1 cellular context compared by ENCODE assay signal in genomic region chr10:5888843-5889623, GRCh38.
TF ChIP-seq lines count a peak whose summit lies in the region.

No MANE protein-coding gene starts in this region.

TF ChIP-seq in HepG2, 621 proteins besides CTCF, POLR2A, EP300 and RAD21 (continues in another document):
- peak; percentile 26; the same call in 1 of the 2 replicates for TF ChIP-seq ZFP90 (CRISPR knock-in tag; IDR thresholded peaks at IDR 0.05; ENCODE audit: borderline replicate concordance)
- no peak; the same call in 1 of the 2 replicates for TF ChIP-seq ELF3 (CRISPR knock-in tag; IDR thresholded peaks at IDR 0.05)
- TF ChIP-seq CREB3 (CRISPR knock-in tag; IDR thresholded peaks at IDR 0.05): 0 out of 2 replicates have a peak, but pooled peaks have one; percentile 39
- no peak for TF ChIP-seq ARID2 (CRISPR knock-in tag; IDR thresholded peaks at IDR 0.05; ENCODE audit: borderline replicate concordance)
- TF ChIP-seq ZNF770 (CRISPR knock-in tag; IDR thresholded peaks at IDR 0.05): peak; percentile 54; the same call in 1 of the 2 replicates
- no peak for TF ChIP-seq ZNF260 (CRISPR knock-in tag; IDR thresholded peaks at IDR 0.05; ENCODE audit: borderline replicate concordance, low read depth)
- TF ChIP-seq BCLAF1 (IDR thresholded peaks at IDR 0.05): no peak
- no peak for TF ChIP-seq ZNF225 (CRISPR knock-in tag; IDR thresholded peaks at IDR 0.05)
- no peak for TF ChIP-seq SOX13 (IDR thresholded peaks at IDR 0.05)
- TF ChIP-seq SOX13 (CRISPR knock-in tag; conservative IDR thresholded peaks at IDR 0.05 in 1 of 2, IDR thresholded peaks at IDR 0.05 in 1 of 2): no peak
- TF ChIP-seq ZNF574 (CRISPR knock-in tag; IDR thresholded peaks at IDR 0.05): peak; percentile 42; the same call in 1 of the 2 replicates
- 0 out of 2 replicates have a peak, but pooled peaks have one; percentile 27 for TF ChIP-seq ZNF530 (CRISPR knock-in tag; IDR thresholded peaks at IDR 0.05; ENCODE audit: low read depth)
- no peak for TF ChIP-seq ZFP37 (CRISPR knock-in tag; IDR thresholded peaks at IDR 0.05; ENCODE audit: borderline replicate concordance)
- TF ChIP-seq TFDP1 (CRISPR knock-in tag; IDR thresholded peaks at IDR 0.05; ENCODE audit: borderline replicate concordance): peak; percentile 35; the same call in 1 of the 2 replicates
- TF ChIP-seq YY1 (IDR thresholded peaks at IDR 0.05; ENCODE audit: insufficient read depth, insufficient replicate concordance, low read depth, low read length): peak; percentile 25
- no peak for TF ChIP-seq ZNF274 (CRISPR knock-in tag; IDR thresholded peaks at IDR 0.05)
- TF ChIP-seq HINFP (CRISPR knock-in tag; IDR thresholded peaks at IDR 0.05; ENCODE audit: low read depth): no peak
- no peak for TF ChIP-seq ZBTB40 (IDR thresholded peaks at IDR 0.05)
- 0 out of 2 replicates have a peak, but pooled peaks have one; percentile 16 for TF ChIP-seq ZBTB40 (CRISPR knock-in tag; IDR thresholded peaks at IDR 0.05)
- TF ChIP-seq CBX1 (IDR thresholded peaks at IDR 0.05; ENCODE audit: low read depth): no peak
- TF ChIP-seq ZNF276 (CRISPR knock-in tag; IDR thresholded peaks at IDR 0.05; ENCODE audit: low read depth): no peak
- TF ChIP-seq THRA (CRISPR knock-in tag; IDR thresholded peaks at IDR 0.05; ENCODE audit: borderline replicate concordance): peak; percentile 38; the same call in 1 of the 2 replicates
- TF ChIP-seq RXRB (CRISPR knock-in tag; IDR thresholded peaks at IDR 0.05; ENCODE audit: borderline replicate concordance): 0 out of 2 replicates have a peak, but pooled peaks have one; percentile 13
- peak; percentile 10; the same call in 1 of the 2 replicates for TF ChIP-seq ZNF234 (CRISPR knock-in tag; conservative IDR thresholded peaks at IDR 0.05)
- peak; percentile 45; the same call in 1 of the 2 replicates for TF ChIP-seq GABPB1 (CRISPR knock-in tag; IDR thresholded peaks at IDR 0.05)
- TF ChIP-seq DNMT1 (CRISPR knock-in tag; IDR thresholded peaks at IDR 0.05): no peak
- no peak for TF ChIP-seq NFRKB (IDR thresholded peaks at IDR 0.05)
- TF ChIP-seq ZNF567 (CRISPR knock-in tag; IDR thresholded peaks at IDR 0.05; ENCODE audit: borderline replicate concordance): no peak; the same call in 1 of the 2 replicates
- TF ChIP-seq RBM39 (IDR thresholded peaks at IDR 0.05; ENCODE audit: low read depth, low read length, poor library complexity, severe bottlenecking): no peak
